Comparison of ENCODE assay signal across 1 cellular context in the genomic region with DNA sequence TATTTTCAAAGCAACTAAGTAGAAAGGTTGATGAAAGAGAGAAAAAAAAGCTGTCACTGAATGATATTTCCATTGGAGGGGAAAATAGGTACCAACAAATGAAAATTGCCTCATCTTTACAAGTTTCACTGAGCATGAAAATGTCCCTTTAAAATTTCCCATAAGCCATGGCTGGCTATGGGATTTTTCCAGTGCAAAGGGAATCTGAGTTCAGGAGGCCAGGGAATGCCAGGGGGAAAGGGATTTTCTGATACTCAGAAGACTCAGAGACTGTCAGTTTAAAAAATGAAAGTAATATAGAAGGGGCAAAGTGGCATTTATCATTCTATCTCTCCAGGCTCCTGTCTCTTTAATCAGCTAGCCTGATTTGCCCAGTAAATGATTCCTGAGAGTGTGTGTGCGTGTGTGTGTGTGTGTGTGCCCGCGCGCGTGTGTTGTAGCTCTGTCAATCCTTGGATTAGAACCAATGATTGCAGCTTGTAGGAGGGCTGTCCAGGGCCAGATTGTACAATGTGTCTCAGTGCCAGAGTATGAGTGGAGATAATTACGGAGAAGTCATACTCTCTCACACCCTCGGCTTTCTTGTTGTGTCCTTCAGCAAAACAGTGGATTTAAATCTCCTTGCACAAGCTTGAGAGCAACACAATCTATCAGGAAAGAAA.
TF ChIP-seq lines count a peak whose summit lies in the region.

A gene (plus strand): TSS at position 526 of the 662 bp plus-strand sequence.

TF ChIP-seq in HepG2, 621 proteins besides CTCF, POLR2A, EP300 and RAD21:
- TF ChIP-seq, protein P1, sequence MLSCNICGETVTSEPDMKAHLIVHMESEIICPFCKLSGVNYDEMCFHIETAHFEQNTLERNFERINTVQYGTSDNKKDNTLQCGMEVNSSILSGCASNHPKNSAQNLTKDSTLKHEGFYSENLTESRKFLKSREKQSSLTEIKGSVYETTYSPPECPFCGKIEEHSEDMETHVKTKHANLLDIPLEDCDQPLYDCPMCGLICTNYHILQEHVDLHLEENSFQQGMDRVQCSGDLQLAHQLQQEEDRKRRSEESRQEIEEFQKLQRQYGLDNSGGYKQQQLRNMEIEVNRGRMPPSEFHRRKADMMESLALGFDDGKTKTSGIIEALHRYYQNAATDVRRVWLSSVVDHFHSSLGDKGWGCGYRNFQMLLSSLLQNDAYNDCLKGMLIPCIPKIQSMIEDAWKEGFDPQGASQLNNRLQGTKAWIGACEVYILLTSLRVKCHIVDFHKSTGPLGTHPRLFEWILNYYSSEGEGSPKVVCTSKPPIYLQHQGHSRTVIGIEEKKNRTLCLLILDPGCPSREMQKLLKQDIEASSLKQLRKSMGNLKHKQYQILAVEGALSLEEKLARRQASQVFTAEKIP (CRISPR knock-in tag; IDR thresholded peaks at IDR 0.05; ENCODE audit: borderline replicate concordance), result no peak
- TF ChIP-seq, protein P2, sequence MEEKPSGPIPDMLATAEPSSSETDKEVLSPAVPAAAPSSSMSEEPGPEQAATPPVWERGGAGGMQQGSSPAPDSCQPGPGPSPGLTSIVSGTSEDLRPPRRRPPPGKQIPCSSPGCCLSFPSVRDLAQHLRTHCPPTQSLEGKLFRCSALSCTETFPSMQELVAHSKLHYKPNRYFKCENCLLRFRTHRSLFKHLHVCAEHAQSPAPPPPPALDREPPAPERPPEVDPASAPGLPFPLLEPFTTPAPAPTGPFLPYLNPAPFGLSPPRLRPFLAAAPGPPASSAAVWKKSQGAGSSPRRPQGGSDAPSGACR (CRISPR knock-in tag; IDR thresholded peaks at IDR 0.05), result no peak
- no peak for TF ChIP-seq MEIS2 (CRISPR knock-in tag; IDR thresholded peaks at IDR 0.05)
- no peak for TF ChIP-seq RFX1 (IDR thresholded peaks at IDR 0.05)
- TF ChIP-seq POGZ (CRISPR knock-in tag; IDR thresholded peaks at IDR 0.05), result no peak
